9 cellular contexts compared by ENCODE assay signal in genomic region chr5:168793844-168794837, GRCh38.
DNase-seq lines count a peak whose midpoint lies in the region; ATAC-seq and TF ChIP-seq lines count a peak whose summit lies in the region.
"Had no signal": no experiment of that assay in that cellular context is flagged by ENCODE, and none has a peak within 500 bp of the region (broad histone marks: within the 10 kb centered on the region; RNA-seq: fewer than 3 reads in every experiment).

No MANE protein-coding gene starts in this region.

- DNase-seq in MCF 10A (ENCODE audit: unreplicated experiment) (peak; percentile 27), breast epithelium (ENCODE audit: low spot score in 2 of 2) (no peak), ascending aorta (ENCODE audit: low spot score in 2 of 2) (peak in 1 of 2 donors; percentile 16), lower leg skin (ENCODE audit: low spot score in 2 of 2) (peak; percentile 66 to 94), ureter (ENCODE audit: low spot score) (peak; percentile 47), SJCRH30 (no peak), testis (no peak)

- H3K36me3 ChIP-seq in breast epithelium (no peaks in the 10 kb centered on the region), ascending aorta (no peaks in the 10 kb centered on the region), SJCRH30 (no peaks in the 10 kb centered on the region), testis (ENCODE audit: low read depth, missing control alignments) (no peaks in the 10 kb centered on the region)

- no peak overlapping the region for H3K4me3 Mint-ChIP-seq in MCF 10A (ENCODE audit: unreplicated experiment)
- H3K4me3 Mint-ChIP-seq: T-helper 1 cell treated with Interleukin-12 subunit alpha and Interleukin-12 subunit beta and Interleukin-4 antibody, amounts not matched to agents 30 μg/mL and 1 μg/mL, for 36 hours had no signal

- H3K27ac Mint-ChIP-seq in MCF 10A (ENCODE audit: low read depth, unreplicated experiment): no peak overlapping the region
- H3K27ac Mint-ChIP-seq: T-helper 1 cell treated with Interleukin-12 subunit alpha and Interleukin-12 subunit beta and Interleukin-4 antibody, amounts not matched to agents 30 μg/mL and 1 μg/mL, for 36 hours had no signal

- H3K4me3 ChIP-seq in breast epithelium (no peak overlapping the region), ascending aorta (peak overlapping the region in 1 of 2 donors; percentile 38), lower leg skin (ENCODE audit: low read depth, poor library complexity, severe bottlenecking) (no peak overlapping the region), SJCRH30 (no peak overlapping the region), testis (no peak overlapping the region)

- POLR2A ChIA-PET in MCF 10A (lab: Yijun Ruan, JAX): no interaction called here

- H3K4me1 Mint-ChIP-seq in MCF 10A (ENCODE audit: insufficient read depth, unreplicated experiment): no peaks in the 10 kb centered on the region

- TF ChIP-seq POLR2A in breast epithelium (IDR thresholded peaks at IDR 0.05): no peak
- no peak for TF ChIP-seq POLR2A in lower leg skin (IDR thresholded peaks at IDR 0.05)
- TF ChIP-seq POLR2A in testis (IDR thresholded peaks at IDR 0.05): no peak

- H3K27ac ChIP-seq in breast epithelium (peak overlapping the region in 1 of 2 donors; percentile 52), ascending aorta (peak overlapping the region; percentile 56 to 65), SJCRH30 (no peak overlapping the region), testis (no peak overlapping the region)

- H3K9me3 ChIP-seq in breast epithelium (no peaks in the 10 kb centered on the region), ascending aorta (no peaks in the 10 kb centered on the region), SJCRH30 (replicated peaks) (no peaks in the 10 kb centered on the region), testis (no peaks in the 10 kb centered on the region)

- CTCF ChIA-PET in MCF 10A (lab: Yijun Ruan, JAX): interaction anchor here (0.6 to 1.6 kb wide), 4 partner anchors 23 to 1306 kb away, joined by 3 to 4 read pairs (median 3); no protein-coding TSS in a partner anchor

- H3K27me3 ChIP-seq in breast epithelium: no peaks in the 10 kb centered on the region
- H3K27me3 ChIP-seq in ascending aorta: no peaks in the 10 kb centered on the region
- H3K27me3 ChIP-seq in SJCRH30: no peaks in the 10 kb centered on the region
- H3K27me3 ChIP-seq in testis: no peaks in the 10 kb centered on the region

- H3K27me3 Mint-ChIP-seq in MCF 10A (ENCODE audit: insufficient read depth, unreplicated experiment): no peaks in the 10 kb centered on the region

- BruUV-seq in MCF 10A (replicated peaks; lab: Mats Ljungman, UMichigan): no TSS peak

- 29 to 38% methylated on average over 15 of the region's 15 CpGs for WGBS in lower leg skin, 2 donors
- WGBS in testis, 2 donors: 54 to 59% methylated on average over 15 of the region's 15 CpGs

- intact Hi-C loops in MCF 10A (cut with micrococcal nuclease): no loop called here
- intact Hi-C loops in breast epithelium (cut with DNase I; ENCODE audit: low total_unique reads): no loop called here
- intact Hi-C loops in ascending aorta (cut with DNase I): no loop called here
- intact Hi-C loops in lower leg skin (cut with DNase I; ENCODE audit: low total_unique reads): no loop called here
- intact Hi-C loops in testis (cut with DNase I; ENCODE audit: low total_unique reads): no loop called here

- TF ChIP-seq CTCF in MCF 10A (IDR thresholded peaks at IDR 0.05; ENCODE audit: unreplicated experiment) (no peak), breast epithelium (IDR thresholded peaks at IDR 0.05) (no peak), ascending aorta (IDR thresholded peaks at IDR 0.05) (no peak), lower leg skin (IDR thresholded peaks at IDR 0.05) (no peak), testis (IDR thresholded peaks at IDR 0.05) (no peak)

- no peak for ATAC-seq in HG03460 (IDR thresholded peaks at IDR 0.05; ENCODE audit: unreplicated experiment)

- H3K4me1 ChIP-seq in breast epithelium (no peaks in the 10 kb centered on the region), ascending aorta (peaks cover 0 to 8% of the 10 kb centered on the region in 2 donors), SJCRH30 (no peaks in the 10 kb centered on the region), testis (no peaks in the 10 kb centered on the region)

- no peaks in the 10 kb centered on the region for H3K36me3 Mint-ChIP-seq in MCF 10A (ENCODE audit: insufficient read depth, unreplicated experiment)

- no peaks in the 10 kb centered on the region for H3K9me3 Mint-ChIP-seq in MCF 10A (ENCODE audit: unreplicated experiment)
- H3K9me3 Mint-ChIP-seq: T-helper 1 cell treated with Interleukin-12 subunit alpha and Interleukin-12 subunit beta and Interleukin-4 antibody, amounts not matched to agents 30 μg/mL and 1 μg/mL, for 36 hours had no signal

Comparison
In these comparisons a context has a peak if more than half of its experiments do, and no peak if none do; other contexts are left out.
1. DNase-seq: peak in MCF 10A (single experiment), lower leg skin (2 of 2) and ureter (single experiment); none in breast epithelium (0 of 2), SJCRH30 (0 of 2) and testis (single experiment).
2. H3K27ac ChIP-seq: peak in ascending aorta (2 of 2); none in SJCRH30 (single experiment) and testis (0 of 2).